Comparison of ENCODE assay signal across 20 cellular contexts in the genomic region with DNA sequence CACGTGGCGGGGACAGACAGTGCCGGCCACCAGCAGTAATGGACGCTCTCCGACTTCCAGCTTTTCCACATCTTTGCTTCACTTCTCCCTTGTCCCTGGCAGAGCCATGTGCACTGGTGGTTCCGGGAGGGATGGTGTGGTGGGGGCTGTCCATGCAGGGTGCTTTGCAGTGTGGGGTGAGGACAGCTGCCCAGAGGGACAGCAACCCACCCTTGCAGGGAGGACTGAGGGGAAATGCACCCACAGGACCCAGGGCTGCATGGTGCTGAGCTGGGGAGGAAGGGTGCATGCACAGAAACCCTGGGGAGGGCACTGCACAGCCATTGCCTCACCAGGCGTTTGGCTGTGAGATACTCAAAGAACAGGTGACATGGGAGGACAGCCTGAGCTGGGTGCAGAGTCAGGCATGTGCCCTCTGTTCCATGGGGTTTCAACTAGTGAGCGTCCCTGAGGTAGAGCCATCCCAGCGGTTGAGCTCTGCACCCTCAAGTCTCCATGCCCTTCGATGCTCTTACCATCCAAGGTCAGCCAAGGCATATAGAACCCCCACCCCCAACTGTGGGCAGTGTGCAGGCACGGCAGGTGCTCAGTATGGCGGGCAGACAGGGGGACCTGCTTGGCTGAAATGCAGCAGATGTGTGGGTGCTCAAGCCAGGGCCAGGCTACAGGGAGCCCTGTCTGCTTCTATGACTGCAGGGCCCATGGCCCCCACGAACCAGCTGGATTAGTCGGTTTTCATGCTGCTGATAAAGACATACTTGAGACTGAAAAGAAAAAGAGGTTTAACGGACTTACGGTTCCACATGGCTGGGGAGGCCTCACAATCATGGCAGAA.
DNase-seq lines count a peak whose midpoint lies in the region; ATAC-seq, FAIRE-seq and TF ChIP-seq lines count a peak whose summit lies in the region.
"Had no signal": no experiment of that assay in that cellular context is flagged by ENCODE, and none has a peak within 500 bp of the region (broad histone marks: within the 10 kb centered on the region; RNA-seq: fewer than 3 reads in every experiment).

No MANE protein-coding gene starts in this region.

- no peak for DNase-seq in SJSA1 (ENCODE audit: low read depth in 1 of 2, low spot score in 2 of 2)
- DNase-seq in HepG2 (ENCODE audit: low spot score), result no peak
- peak; percentile 74 for DNase-seq in osteocyte (ENCODE audit: extremely low spot score, unreplicated experiment)
- DNase-seq in vagina (ENCODE audit: extremely low spot score in 2 of 2), result peak; percentile 62 to 72
- DNase-seq in activated CD4-positive, alpha-beta T cell treated with anti-CD3 and anti-CD28 coated beads for 36 hours, result no peak
- no peak for DNase-seq in NCI-H2107 (lab: John Stamatoyannopoulos, UW)
- DNase-seq: C1 segment of cervical spinal cord; CD8-positive, alpha-beta memory T cell; H9; KG1; MV-4-11; NCI-H1417; NCI-H187; NCI-H2227 treated with DMSO at 0.1 percent for 48 hours; NCI-H510A treated with DMSO at 0.1 percent for 48 hours had no signal

- no peak for TF ChIP-seq EP300 in HepG2 (IDR thresholded peaks at IDR 0.05; ENCODE audit: low read depth in 2 of 2, low read length in 2 of 2)
- no peak for TF ChIP-seq EP300 in HepG2 (CRISPR knock-in tag; IDR thresholded peaks at IDR 0.05; ENCODE audit: borderline replicate concordance)

- POLR2A ChIA-PET in HepG2 (lab: Yijun Ruan, JAX), result no interaction called here
- POLR2A ChIA-PET in activated CD4-positive, alpha-beta T cell treated with anti-CD3 and anti-CD28 coated beads for 36 hours (lab: Charles Lee), result no interaction called here

- intact Hi-C loops in HepG2 (cut with micrococcal nuclease; ENCODE audit: unreplicated experiment) (no loop called here), vagina (cut with DNase I) (no loop called here)
- intact Hi-C loops in activated CD4-positive, alpha-beta T cell treated with anti-CD3 and anti-CD28 coated beads for 36 hours (cut with DNase I, micrococcal nuclease), result no loop called here

- CTCF ChIA-PET in HepG2 (lab: Yijun Ruan, JAX; ENCODE audit: low intra/inter-chr PET ratio, low total read pairs), result no interaction called here
- CTCF ChIA-PET in activated CD4-positive, alpha-beta T cell treated with anti-CD3 and anti-CD28 coated beads for 36 hours (lab: Charles Lee), result no interaction called here

- H3K4me1 Mint-ChIP-seq in osteocyte (ENCODE audit: unreplicated experiment), result peaks cover 29% of the 10 kb centered on the region
- H3K4me1 Mint-ChIP-seq in activated CD4-positive, alpha-beta T cell treated with anti-CD3 and anti-CD28 coated beads for 36 hours, result no peaks in the 10 kb centered on the region
- H3K4me1 Mint-ChIP-seq: CD8-positive, alpha-beta memory T cell had no signal

- TF ChIP-seq CTCF in HepG2 (CRISPR knock-in tag; IDR thresholded peaks at IDR 0.05) (no peak), osteocyte (IDR thresholded peaks at IDR 0.05) (no peak), vagina (IDR thresholded peaks at IDR 0.05) (no peak)

- no peak overlapping the region for H3K4me3 ChIP-seq in SJSA1
- no peak overlapping the region for H3K4me3 ChIP-seq in HepG2 (replicated peaks in 1 of 3; ENCODE audit: insufficient read depth in 1 of 3, low read depth in 2 of 3, low read length in 3 of 3)
- H3K4me3 ChIP-seq in vagina, result no peak overlapping the region
- H3K4me3 ChIP-seq: SK-N-MC had no signal

- WGBS in HepG2 (ENCODE audit: low lambda C conversion rate), result 84% methylated on average over 15 of the region's 16 CpGs

- no peaks in the 10 kb centered on the region for H3K9me3 Mint-ChIP-seq in osteocyte (ENCODE audit: unreplicated experiment)
- H3K9me3 Mint-ChIP-seq in activated CD4-positive, alpha-beta T cell treated with anti-CD3 and anti-CD28 coated beads for 36 hours (ENCODE audit: low read depth), result no peaks in the 10 kb centered on the region
- H3K9me3 Mint-ChIP-seq: H9 had no signal

- no peak overlapping the region for H3K27ac Mint-ChIP-seq in osteocyte (ENCODE audit: unreplicated experiment)
- no peak overlapping the region for H3K27ac Mint-ChIP-seq in activated CD4-positive, alpha-beta T cell treated with anti-CD3 and anti-CD28 coated beads for 36 hours
- H3K27ac Mint-ChIP-seq: CD8-positive, alpha-beta memory T cell had no signal

- peaks cover 10% of the 10 kb centered on the region for H3K27me3 Mint-ChIP-seq in osteocyte (ENCODE audit: unreplicated experiment)
- H3K27me3 Mint-ChIP-seq in activated CD4-positive, alpha-beta T cell treated with anti-CD3 and anti-CD28 coated beads for 36 hours, result peaks cover 3% of the 10 kb centered on the region

- H3K36me3 ChIP-seq in SJSA1 (0 out of 2 replicates have a peak, but pooled peaks cover 6% of the 10 kb centered on the region), HepG2 (replicated peaks in 1 of 2; ENCODE audit: control insufficient read depth in 1 of 2, insufficient read depth in 2 of 2, low read length in 2 of 2) (no peaks in the 10 kb centered on the region), vagina (no peaks in the 10 kb centered on the region)

- H3K4me3 Mint-ChIP-seq in osteocyte (ENCODE audit: unreplicated experiment), result no peak overlapping the region
- no peak overlapping the region for H3K4me3 Mint-ChIP-seq in activated CD4-positive, alpha-beta T cell treated with anti-CD3 and anti-CD28 coated beads for 36 hours
- H3K4me3 Mint-ChIP-seq: H9 had no signal

- no peak for TF ChIP-seq RAD21 in HepG2 (CRISPR knock-in tag; IDR thresholded peaks at IDR 0.05)

- no peak overlapping the region for H3K9ac ChIP-seq in HepG2 (ENCODE audit: insufficient read depth, low read depth, low read length)

- H3K27me3 ChIP-seq in SJSA1 (replicated peaks), result no peaks in the 10 kb centered on the region
- peaks cover 0 to 5% of the 10 kb centered on the region in 2 experiments; a peak in 1 of 5 replicates for H3K27me3 ChIP-seq in HepG2 (ENCODE audit: control insufficient read depth in 1 of 2, insufficient read depth in 2 of 2, low read length in 2 of 2)
- H3K27me3 ChIP-seq in vagina, result no peaks in the 10 kb centered on the region

- H4K20me1 ChIP-seq in HepG2 (ENCODE audit: insufficient read depth, low read length), result no peaks in the 10 kb centered on the region

- TF ChIP-seq POLR2A in HepG2 (IDR thresholded peaks at IDR 0.05; ENCODE audit: insufficient read depth in 1 of 2, low read depth in 2 of 2, low read length in 2 of 2) (no peak), vagina (IDR thresholded peaks at IDR 0.05) (no peak)

- in situ Hi-C loops in HepG2 (cut with HindIII; ENCODE audit: extremely low pct_ligation_motif_present, low pct_unique_long_range_greater_than_20kb), result loop anchor here (5.0 kb wide), 1 partner anchor 103 kb away; no protein-coding TSS in a partner anchor

- no peak for ATAC-seq in HepG2
- no peak for ATAC-seq in activated CD4-positive, alpha-beta T cell treated with anti-CD3 and anti-CD28 coated beads for 36 hours
- no peak for ATAC-seq in GM19395 (IDR thresholded peaks at IDR 0.05; ENCODE audit: unreplicated experiment)
- ATAC-seq: Panc1 had no signal

- H3K9me3 ChIP-seq in SJSA1 (replicated peaks) (no peaks in the 10 kb centered on the region), HepG2 (ENCODE audit: low read length) (no peaks in the 10 kb centered on the region), vagina (no peaks in the 10 kb centered on the region)

- H3K4me1 ChIP-seq in SJSA1 (replicated peaks) (peaks cover 54% of the 10 kb centered on the region), HepG2 (ENCODE audit: insufficient read depth, low read length) (peaks cover 51% of the 10 kb centered on the region), vagina (peaks cover 30% of the 10 kb centered on the region)

- no peak for FAIRE-seq in HepG2 (lab: Jason Lieb, UNC)
- FAIRE-seq: D721Med, GM12891 had no signal

- BruUV-seq in HepG2 (replicated peaks; lab: Mats Ljungman, UMichigan), result no TSS peak

- H3K27ac ChIP-seq in SJSA1 (peak overlapping the region; percentile 35), HepG2 (ENCODE audit: extremely low read length, insufficient read depth, low read length) (no peak overlapping the region), vagina (no peak overlapping the region)
- H3K27ac ChIP-seq: SK-N-MC had no signal

- no peak overlapping the region for H2AFZ ChIP-seq in HepG2 (ENCODE audit: low read length)

- no peak overlapping the region for H3K4me2 ChIP-seq in HepG2 (ENCODE audit: low read depth, low read length)

- H3K36me3 Mint-ChIP-seq in osteocyte (ENCODE audit: unreplicated experiment), result no peaks in the 10 kb centered on the region
- H3K36me3 Mint-ChIP-seq in activated CD4-positive, alpha-beta T cell treated with anti-CD3 and anti-CD28 coated beads for 36 hours (ENCODE audit: low read depth), result no peaks in the 10 kb centered on the region

- H3K79me2 ChIP-seq in HepG2 (ENCODE audit: insufficient read depth, low read length), result no peaks in the 10 kb centered on the region

TF ChIP-seq in HepG2, 621 proteins besides CTCF, POLR2A, EP300 and RAD21 (continues in another document):
- 0 out of 2 replicates have a peak, but pooled peaks have one; percentile 58 for TF ChIP-seq HOXA7 (CRISPR knock-in tag; IDR thresholded peaks at IDR 0.05)
- peak; percentile 47; the same call in 1 of the 2 replicates for TF ChIP-seq NRL (CRISPR knock-in tag; IDR thresholded peaks at IDR 0.05; ENCODE audit: borderline replicate concordance)
- 0 out of 2 replicates have a peak, but pooled peaks have one; percentile 57 for TF ChIP-seq ZNF138 (CRISPR knock-in tag; IDR thresholded peaks at IDR 0.05; ENCODE audit: low read depth)
- TF ChIP-seq, protein P1, sequence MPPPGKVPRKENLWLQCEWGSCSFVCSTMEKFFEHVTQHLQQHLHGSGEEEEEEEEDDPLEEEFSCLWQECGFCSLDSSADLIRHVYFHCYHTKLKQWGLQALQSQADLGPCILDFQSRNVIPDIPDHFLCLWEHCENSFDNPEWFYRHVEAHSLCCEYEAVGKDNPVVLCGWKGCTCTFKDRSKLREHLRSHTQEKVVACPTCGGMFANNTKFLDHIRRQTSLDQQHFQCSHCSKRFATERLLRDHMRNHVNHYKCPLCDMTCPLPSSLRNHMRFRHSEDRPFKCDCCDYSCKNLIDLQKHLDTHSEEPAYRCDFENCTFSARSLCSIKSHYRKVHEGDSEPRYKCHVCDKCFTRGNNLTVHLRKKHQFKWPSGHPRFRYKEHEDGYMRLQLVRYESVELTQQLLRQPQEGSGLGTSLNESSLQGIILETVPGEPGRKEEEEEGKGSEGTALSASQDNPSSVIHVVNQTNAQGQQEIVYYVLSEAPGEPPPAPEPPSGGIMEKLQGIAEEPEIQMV (CRISPR knock-in tag; IDR thresholded peaks at IDR 0.05; ENCODE audit: low read depth), result no peak
- no peak for TF ChIP-seq SIX1 (CRISPR knock-in tag; IDR thresholded peaks at IDR 0.05; ENCODE audit: borderline replicate concordance)
- TF ChIP-seq, protein P2, sequence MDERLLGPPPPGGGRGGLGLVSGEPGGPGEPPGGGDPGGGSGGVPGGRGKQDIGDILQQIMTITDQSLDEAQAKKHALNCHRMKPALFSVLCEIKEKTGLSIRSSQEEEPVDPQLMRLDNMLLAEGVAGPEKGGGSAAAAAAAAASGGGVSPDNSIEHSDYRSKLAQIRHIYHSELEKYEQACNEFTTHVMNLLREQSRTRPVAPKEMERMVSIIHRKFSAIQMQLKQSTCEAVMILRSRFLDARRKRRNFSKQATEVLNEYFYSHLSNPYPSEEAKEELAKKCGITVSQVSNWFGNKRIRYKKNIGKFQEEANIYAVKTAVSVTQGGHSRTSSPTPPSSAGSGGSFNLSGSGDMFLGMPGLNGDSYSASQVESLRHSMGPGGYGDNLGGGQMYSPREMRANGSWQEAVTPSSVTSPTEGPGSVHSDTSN (CRISPR knock-in tag; IDR thresholded peaks at IDR 0.05), result no peak
- no peak for TF ChIP-seq ATRX (CRISPR knock-in tag; IDR thresholded peaks at IDR 0.05; ENCODE audit: borderline replicate concordance)

Comparison
In these comparisons a context has a peak if more than half of its experiments do, and no peak if none do; other contexts are left out.
1. DNase-seq: peak in osteocyte (single experiment) and vagina (2 of 2); none in SJSA1 (0 of 2), HepG2 (single experiment), activated CD4-positive, alpha-beta T cell treated with anti-CD3 and anti-CD28 coated beads for 36 hours (single experiment) and NCI-H2107 (single experiment).